1 cellular context compared by ENCODE assay signal in genomic region chr22:20792221-20792965, GRCh38.
TF ChIP-seq lines count a peak whose summit lies in the region.

No MANE protein-coding gene starts in this region.

TF ChIP-seq in K562, 482 proteins besides CTCF, POLR2A, EP300 and RAD21 (continued from another document):
- TF ChIP-seq, protein P1, sequence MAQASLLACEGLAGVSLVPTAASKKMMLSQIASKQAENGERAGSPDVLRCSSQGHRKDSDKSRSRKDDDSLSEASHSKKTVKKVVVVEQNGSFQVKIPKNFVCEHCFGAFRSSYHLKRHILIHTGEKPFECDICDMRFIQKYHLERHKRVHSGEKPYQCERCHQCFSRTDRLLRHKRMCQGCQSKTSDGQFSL (CRISPR knock-in tag; IDR thresholded peaks at IDR 0.05) = no peak; the same call in 1 of the 2 replicates
- TF ChIP-seq, protein P1 (tag; IDR thresholded peaks at IDR 0.05) = no peak
- TF ChIP-seq ZNF121 (CRISPR knock-in tag; conservative IDR thresholded peaks at IDR 0.05) (no peak), U2AF1 (optimal IDR thresholded peaks at IDR 0.05; ENCODE audit: low read depth, low read length) (no peak), ZNF197 (CRISPR knock-in tag; IDR thresholded peaks at IDR 0.05; ENCODE audit: low read depth) (no peak), SMAD3 (CRISPR knock-in tag; conservative IDR thresholded peaks at IDR 0.05) (no peak), PTTG1 (tag; IDR thresholded peaks at IDR 0.05; ENCODE audit: low read depth) (no peak), HMG20B (CRISPR knock-in tag; IDR thresholded peaks at IDR 0.05) (no peak), SOX6 (IDR thresholded peaks at IDR 0.05) (no peak), ZNF174 (CRISPR knock-in tag; IDR thresholded peaks at IDR 0.05) (no peak), CREM (IDR thresholded peaks at IDR 0.05; ENCODE audit: low read depth) (no peak), ZNF551 (CRISPR knock-in tag; IDR thresholded peaks at IDR 0.05) (no peak), CHD2 (IDR thresholded peaks at IDR 0.05; ENCODE audit: low read depth, low read length) (no peak), PCBP2 (IDR thresholded peaks at IDR 0.05; ENCODE audit: low read depth, low read length, poor library complexity, severe bottlenecking) (no peak), SPI1 (IDR thresholded peaks at IDR 0.05; ENCODE audit: borderline replicate concordance, low read depth, low read length) (no peak), DMBX1 (CRISPR knock-in tag; IDR thresholded peaks at IDR 0.05; ENCODE audit: borderline replicate concordance) (no peak), SMAD2 (IDR thresholded peaks at IDR 0.05; ENCODE audit: low read depth, low read length) (no peak), CHCHD3 (CRISPR knock-in tag; IDR thresholded peaks at IDR 0.05) (no peak), RBM34 (IDR thresholded peaks at IDR 0.05; ENCODE audit: borderline replicate concordance, insufficient read depth, low read length) (no peak), STAG1 (CRISPR knock-in tag; IDR thresholded peaks at IDR 0.05; ENCODE audit: borderline replicate concordance) (peak; percentile 39; the same call in 1 of the 2 replicates), MECOM (CRISPR knock-in tag; IDR thresholded peaks at IDR 0.05) (no peak), KAT2B (IDR thresholded peaks at IDR 0.05; ENCODE audit: low read depth, low read length) (no peak), ETS1 (conservative IDR thresholded peaks at IDR 0.05; ENCODE audit: control insufficient read depth, low read depth, low read length) (no peak; the same call in 1 of the 2 replicates), ELF1 (tag; IDR thresholded peaks at IDR 0.05) (no peak), EGR1 (conservative IDR thresholded peaks at IDR 0.05) (no peak)
- TF ChIP-seq, protein P2, sequence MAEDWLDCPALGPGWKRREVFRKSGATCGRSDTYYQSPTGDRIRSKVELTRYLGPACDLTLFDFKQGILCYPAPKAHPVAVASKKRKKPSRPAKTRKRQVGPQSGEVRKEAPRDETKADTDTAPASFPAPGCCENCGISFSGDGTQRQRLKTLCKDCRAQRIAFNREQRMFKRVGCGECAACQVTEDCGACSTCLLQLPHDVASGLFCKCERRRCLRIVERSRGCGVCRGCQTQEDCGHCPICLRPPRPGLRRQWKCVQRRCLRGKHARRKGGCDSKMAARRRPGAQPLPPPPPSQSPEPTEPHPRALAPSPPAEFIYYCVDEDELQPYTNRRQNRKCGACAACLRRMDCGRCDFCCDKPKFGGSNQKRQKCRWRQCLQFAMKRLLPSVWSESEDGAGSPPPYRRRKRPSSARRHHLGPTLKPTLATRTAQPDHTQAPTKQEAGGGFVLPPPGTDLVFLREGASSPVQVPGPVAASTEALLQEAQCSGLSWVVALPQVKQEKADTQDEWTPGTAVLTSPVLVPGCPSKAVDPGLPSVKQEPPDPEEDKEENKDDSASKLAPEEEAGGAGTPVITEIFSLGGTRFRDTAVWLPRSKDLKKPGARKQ (CRISPR knock-in tag; IDR thresholded peaks at IDR 0.05) = no peak
- TF ChIP-seq, protein P3, sequence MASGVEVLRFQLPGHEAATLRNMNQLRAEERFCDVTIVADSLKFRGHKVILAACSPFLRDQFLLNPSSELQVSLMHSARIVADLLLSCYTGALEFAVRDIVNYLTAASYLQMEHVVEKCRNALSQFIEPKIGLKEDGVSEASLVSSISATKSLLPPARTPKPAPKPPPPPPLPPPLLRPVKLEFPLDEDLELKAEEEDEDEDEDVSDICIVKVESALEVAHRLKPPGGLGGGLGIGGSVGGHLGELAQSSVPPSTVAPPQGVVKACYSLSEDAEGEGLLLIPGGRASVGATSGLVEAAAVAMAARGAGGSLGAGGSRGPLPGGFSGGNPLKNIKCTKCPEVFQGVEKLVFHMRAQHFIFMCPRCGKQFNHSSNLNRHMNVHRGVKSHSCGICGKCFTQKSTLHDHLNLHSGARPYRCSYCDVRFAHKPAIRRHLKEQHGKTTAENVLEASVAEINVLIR (CRISPR knock-in tag; IDR thresholded peaks at IDR 0.05) = no peak
TF ChIP-seq in K562: peak in this region for 47.
